9 cellular contexts compared by ENCODE assay signal in the genomic region with DNA sequence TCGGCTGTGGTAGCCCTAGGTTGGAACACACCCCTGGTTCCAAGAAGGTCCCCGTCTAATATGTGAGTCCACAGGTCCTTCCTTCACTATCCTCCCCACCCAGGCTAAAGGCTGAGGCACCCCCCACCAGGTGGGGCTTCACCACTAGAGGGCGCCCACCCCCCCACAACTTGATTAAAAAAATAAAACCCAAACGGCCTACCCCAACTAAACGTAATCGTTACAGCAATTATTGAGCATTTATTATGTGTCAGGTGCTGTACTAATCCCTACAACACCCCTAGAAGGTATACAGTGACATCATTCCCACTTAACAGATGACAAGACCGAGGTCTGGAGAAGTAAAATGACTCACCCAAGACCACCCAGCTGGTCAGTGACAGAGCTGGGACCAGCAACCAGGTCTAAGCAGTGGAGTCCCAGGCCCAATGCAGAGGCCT.
A peak's percentile ranks its signal among the peaks of the same experiment; 100 is the strongest.
DNase-seq lines count a peak whose midpoint lies in the region; ATAC-seq lines count a peak whose summit lies in the region.
"Had no signal": no experiment of that assay in that cellular context is flagged by ENCODE, and none has a peak within 500 bp of the region (broad histone marks: within the 10 kb centered on the region; RNA-seq: fewer than 3 reads in every experiment).

No MANE protein-coding gene starts in this region.

- H3K4me1 Mint-ChIP-seq in immature natural killer cell = peaks cover 3 to 6% of the 10 kb centered on the region in 2 donors

- H3K27ac Mint-ChIP-seq in immature natural killer cell = no peak overlapping the region
- H3K27ac Mint-ChIP-seq: activated naive CD8-positive, alpha-beta T cell had no signal

- peak; percentile 53 for DNase-seq in GM19238 (ENCODE audit: insufficient read length, low spot score)
- peak; percentile 14 for DNase-seq in RPMI7951 (ENCODE audit: low read depth)
- peak; percentile 49 for DNase-seq in activated naive CD4-positive, alpha-beta T cell treated with anti-CD3 and anti-CD28 coated beads, Interleukin-2, amount 50 U/mL, for 16 hours
- peak in 2 of 3 donors; percentile 21 to 27 for DNase-seq in immature natural killer cell
- DNase-seq in stimulated activated CD8-positive, alpha-beta memory T cell treated with anti-CD3 and anti-CD28 coated beads, Interleukin-12 subunit alpha, Interleukin-12 subunit beta, amount 100 ng/mL, for 4 hours (ENCODE audit: low read depth) = peak; percentile 6
- no peak for DNase-seq in NCI-H2196 (lab: John Stamatoyannopoulos, UW; ENCODE audit: unreplicated experiment)

- ATAC-seq in GM18519 (IDR thresholded peaks at IDR 0.05; ENCODE audit: low FRiP score, unreplicated experiment) (no peak), GM21529 (IDR thresholded peaks at IDR 0.05; ENCODE audit: unreplicated experiment) (no peak)

- no peaks in the 10 kb centered on the region for H3K9me3 Mint-ChIP-seq in immature natural killer cell

- H3K27me3 Mint-ChIP-seq in immature natural killer cell (ENCODE audit: low read depth in 3 of 3) = peaks cover 0 to 16% (median 6%) of the 10 kb centered on the region in 3 donors

- no peak overlapping the region for H3K4me3 Mint-ChIP-seq in immature natural killer cell
- H3K4me3 Mint-ChIP-seq: activated naive CD8-positive, alpha-beta T cell had no signal

- H3K36me3 Mint-ChIP-seq in immature natural killer cell = no peaks in the 10 kb centered on the region
- H3K36me3 Mint-ChIP-seq: activated naive CD8-positive, alpha-beta T cell had no signal
